ENCODE assay signal across 22 cellular contexts in genomic region chr12:14422516-14423230, GRCh38. TPM values are rescaled to one million over a fixed set of nuclear protein-coding genes. Genes with fewer than 3 reads are reported as not detected.
A peak's percentile ranks its signal among the peaks of the same experiment; 100 is the strongest.
DNase-seq lines count a peak whose midpoint lies in the region; ATAC-seq and TF ChIP-seq lines count a peak whose summit lies in the region.
"Had no signal": no experiment of that assay in that cellular context is flagged by ENCODE, and none has a peak within 500 bp of the region (broad histone marks: within the 10 kb centered on the region; RNA-seq: fewer than 3 reads in every experiment).

No MANE protein-coding gene starts in this region.

- no peak for DNase-seq in activated naive CD4-positive, alpha-beta T cell treated with anti-CD3 and anti-CD28 coated beads for 36 hours
- DNase-seq in activated naive CD4-positive, alpha-beta T cell (lab: John Stamatoyannopoulos, UW) = no peak
- DNase-seq in activated naive CD8-positive, alpha-beta T cell treated with anti-CD3 and anti-CD28 coated beads for 36 hours = no peak
- DNase-seq in foreskin keratinocyte (peak; percentile 59 to 80), MV-4-11 (lab: John Stamatoyannopoulos, UW) (no peak), RWPE1 (ENCODE audit: low spot score) (no peak), SKM-1 (lab: John Stamatoyannopoulos, UW; ENCODE audit: unreplicated experiment) (no peak)
- DNase-seq: ACHN; activated CD8-positive, alpha-beta memory T cell treated with anti-CD3 and anti-CD28 coated beads for 24 hours; activated naive CD8-positive, alpha-beta T cell treated with anti-CD3 and anti-CD28 coated beads, Interleukin-2, amount 10 ng/mL, durations not matched to agents 7 days and 5 days; body of pancreas; C1 segment of cervical spinal cord; GOT3; head of caudate nucleus; left lung; NCI-H1092 treated with DMSO at 0.1 percent for 48 hours; NCI-H524 treated with DMSO at 0.1 percent for 48 hours; substantia nigra; T-helper 2 cell had no signal

- H3K27ac Mint-ChIP-seq in activated naive CD4-positive, alpha-beta T cell treated with anti-CD3 and anti-CD28 coated beads for 36 hours = peak overlapping the region; percentile 46
- H3K27ac Mint-ChIP-seq in activated naive CD8-positive, alpha-beta T cell treated with anti-CD3 and anti-CD28 coated beads for 36 hours = peak overlapping the region; percentile 38
- H3K27ac Mint-ChIP-seq in stimulated activated naive CD8-positive, alpha-beta T cell treated with anti-CD3 and anti-CD28 coated beads, Interleukin-15, Interleukin-2, amounts not matched to agents 100 ng/mL and 50 ng/mL, for 24 hours = peak overlapping the region; percentile 63
- H3K27ac Mint-ChIP-seq: activated naive CD8-positive, alpha-beta T cell treated with anti-CD3 and anti-CD28 coated beads, Interleukin-2, amount 10 ng/mL, durations not matched to agents 7 days and 5 days had no signal

- peaks cover 20% of the 10 kb centered on the region for H3K9me3 Mint-ChIP-seq in activated naive CD4-positive, alpha-beta T cell treated with anti-CD3 and anti-CD28 coated beads for 36 hours
- peaks cover 37% of the 10 kb centered on the region for H3K9me3 Mint-ChIP-seq in activated naive CD8-positive, alpha-beta T cell treated with anti-CD3 and anti-CD28 coated beads for 36 hours
- H3K9me3 Mint-ChIP-seq in stimulated activated naive CD8-positive, alpha-beta T cell treated with anti-CD3 and anti-CD28 coated beads, Interleukin-15, Interleukin-2, amounts not matched to agents 100 ng/mL and 50 ng/mL, for 24 hours = peaks cover 30% of the 10 kb centered on the region

- no peaks in the 10 kb centered on the region for H3K27me3 ChIP-seq in foreskin keratinocyte
- H3K27me3 ChIP-seq: body of pancreas, left lung had no signal

- H3K4me3 Mint-ChIP-seq in activated naive CD4-positive, alpha-beta T cell treated with anti-CD3 and anti-CD28 coated beads for 36 hours = no peak overlapping the region
- no peak overlapping the region for H3K4me3 Mint-ChIP-seq in activated naive CD8-positive, alpha-beta T cell treated with anti-CD3 and anti-CD28 coated beads for 36 hours
- H3K4me3 Mint-ChIP-seq in stimulated activated naive CD8-positive, alpha-beta T cell treated with anti-CD3 and anti-CD28 coated beads, Interleukin-15, Interleukin-2, amounts not matched to agents 100 ng/mL and 50 ng/mL, for 24 hours = no peak overlapping the region
- H3K4me3 Mint-ChIP-seq: activated naive CD8-positive, alpha-beta T cell treated with anti-CD3 and anti-CD28 coated beads, Interleukin-2, amount 10 ng/mL, durations not matched to agents 7 days and 5 days; activated T-helper 1 cell treated with anti-CD3 and anti-CD28 coated beads, Interleukin-12 subunit alpha, Interleukin-12 subunit beta, Interleukin-2, Interleukin-4 antibody, amounts not matched to agents 30 ng/mL and 10 ng/mL and 1 ng/mL, durations not matched to agents 14 hours and 24 hours and 36 hours had no signal

- H3K36me3 Mint-ChIP-seq in activated naive CD4-positive, alpha-beta T cell treated with anti-CD3 and anti-CD28 coated beads for 36 hours (ENCODE audit: low read depth) = peaks cover 62% of the 10 kb centered on the region
- peaks cover 74% of the 10 kb centered on the region for H3K36me3 Mint-ChIP-seq in activated naive CD8-positive, alpha-beta T cell treated with anti-CD3 and anti-CD28 coated beads for 36 hours
- peaks cover 76% of the 10 kb centered on the region for H3K36me3 Mint-ChIP-seq in stimulated activated naive CD8-positive, alpha-beta T cell treated with anti-CD3 and anti-CD28 coated beads, Interleukin-15, Interleukin-2, amounts not matched to agents 100 ng/mL and 50 ng/mL, for 24 hours (ENCODE audit: low read depth)

- POLR2A ChIA-PET in RWPE1 (lab: Yijun Ruan, JAX; ENCODE audit: low non-redundant PET) = no interaction called here

- intact Hi-C loops in activated naive CD4-positive, alpha-beta T cell treated with anti-CD3 and anti-CD28 coated beads for 36 hours (cut with micrococcal nuclease) = no loop called here

- H3K27ac ChIP-seq in foreskin keratinocyte (no peak overlapping the region), RWPE1 (no peak overlapping the region)
- H3K27ac ChIP-seq: body of pancreas, left lung had no signal

- no peaks in the 10 kb centered on the region for H3K27me3 Mint-ChIP-seq in activated naive CD4-positive, alpha-beta T cell treated with anti-CD3 and anti-CD28 coated beads for 36 hours (ENCODE audit: low read depth)
- no peaks in the 10 kb centered on the region for H3K27me3 Mint-ChIP-seq in activated naive CD8-positive, alpha-beta T cell treated with anti-CD3 and anti-CD28 coated beads for 36 hours
- H3K27me3 Mint-ChIP-seq in stimulated activated naive CD8-positive, alpha-beta T cell treated with anti-CD3 and anti-CD28 coated beads, Interleukin-15, Interleukin-2, amounts not matched to agents 100 ng/mL and 50 ng/mL, for 24 hours = no peaks in the 10 kb centered on the region
- H3K27me3 Mint-ChIP-seq: activated naive CD8-positive, alpha-beta T cell treated with anti-CD3 and anti-CD28 coated beads, Interleukin-2, amount 10 ng/mL, durations not matched to agents 7 days and 5 days had no signal

- peaks cover 14% of the 10 kb centered on the region for H3K4me1 ChIP-seq in foreskin keratinocyte

- peak; percentile 77 for ATAC-seq in foreskin keratinocyte
- ATAC-seq: body of pancreas, left lung, sciatic nerve had no signal

- peaks cover 56% of the 10 kb centered on the region for H3K4me1 Mint-ChIP-seq in activated naive CD4-positive, alpha-beta T cell treated with anti-CD3 and anti-CD28 coated beads for 36 hours (ENCODE audit: low read depth)
- peaks cover 42% of the 10 kb centered on the region for H3K4me1 Mint-ChIP-seq in activated naive CD8-positive, alpha-beta T cell treated with anti-CD3 and anti-CD28 coated beads for 36 hours
- peaks cover 80% of the 10 kb centered on the region for H3K4me1 Mint-ChIP-seq in stimulated activated naive CD8-positive, alpha-beta T cell treated with anti-CD3 and anti-CD28 coated beads, Interleukin-15, Interleukin-2, amounts not matched to agents 100 ng/mL and 50 ng/mL, for 24 hours (ENCODE audit: low read depth)

- CTCF ChIA-PET in activated naive CD4-positive, alpha-beta T cell treated with anti-CD3 and anti-CD28 coated beads for 36 hours (lab: Charles Lee) = interaction anchor here (1.0 to 1.5 kb wide), 3 partner anchors 13 to 183 kb away, joined by 3 to 5 read pairs (median 4); no protein-coding TSS in a partner anchor
- CTCF ChIA-PET in RWPE1 (lab: Yijun Ruan, JAX) = no interaction called here

- no peak for TF ChIP-seq CTCF in foreskin keratinocyte (conservative IDR thresholded peaks at IDR 0.05)
- no peak for TF ChIP-seq CTCF in RWPE1 (conservative IDR thresholded peaks at IDR 0.05; ENCODE audit: low read depth)

RNA-seq across cellular contexts. Expression of gene ATF7IP, which starts 57.2 kb away (rescaled TPM):
- 100 to 1,000 TPM; 131 to 141 TPM for total RNA-seq in activated naive CD4-positive, alpha-beta T cell treated with anti-CD3 and anti-CD28 coated beads for 36 hours
- total RNA-seq in activated naive CD8-positive, alpha-beta T cell treated with anti-CD3 and anti-CD28 coated beads for 36 hours = 10 to 100 TPM; 67.9 to 72.7 TPM
- 26.3 and 33.1 TPM in 2 replicates for total RNA-seq in foreskin keratinocyte
- 5.7 and 6.1 TPM in 2 replicates for polyA plus RNA-seq in foreskin keratinocyte

Comparison
In these comparisons a context has a peak if more than half of its experiments do, and no peak if none do; other contexts are left out.
1. DNase-seq: peak in foreskin keratinocyte (2 of 2); none in activated naive CD4-positive, alpha-beta T cell treated with anti-CD3 and anti-CD28 coated beads for 36 hours (single experiment), activated naive CD4-positive, alpha-beta T cell (0 of 4), activated naive CD8-positive, alpha-beta T cell treated with anti-CD3 and anti-CD28 coated beads for 36 hours (single experiment), MV-4-11 (single experiment), RWPE1 (single experiment) and SKM-1 (single experiment).
2. Peak in every context shown above with its lines, with median percentiles within 50 percentile points of each other: H3K27ac Mint-ChIP-seq.